21 cellular contexts compared by ENCODE assay signal in the genomic region with DNA sequence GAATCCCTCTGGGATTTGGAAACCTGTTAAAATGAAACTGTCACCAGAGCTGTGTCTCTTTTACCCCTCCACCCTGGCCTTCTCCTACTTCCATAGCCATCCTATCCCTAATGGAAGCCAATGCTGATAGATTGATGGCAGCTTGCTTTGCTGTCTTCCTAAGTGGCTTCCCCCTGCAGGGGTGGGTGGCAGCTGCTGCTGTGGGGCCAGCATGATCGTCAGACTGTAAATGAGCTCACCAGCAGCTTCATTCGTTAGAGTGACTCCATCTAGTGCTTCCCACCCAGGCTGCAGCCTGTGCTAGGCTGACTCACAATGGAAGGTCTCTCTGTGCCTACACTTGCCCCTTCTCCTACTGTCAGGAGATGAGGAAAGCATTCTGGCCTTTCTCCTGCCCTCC.
DNase-seq lines count a peak whose midpoint lies in the region; ATAC-seq, FAIRE-seq and TF ChIP-seq lines count a peak whose summit lies in the region.
"Had no signal": no experiment of that assay in that cellular context is flagged by ENCODE, and none has a peak within 500 bp of the region (broad histone marks: within the 10 kb centered on the region; RNA-seq: fewer than 3 reads in every experiment).

No MANE protein-coding gene starts in this region.

- no peak for TF ChIP-seq CTCF in bronchial epithelial cell (IDR thresholded peaks at IDR 0.05; ENCODE audit: insufficient read depth, low read length, severe bottlenecking)
- no peak for TF ChIP-seq CTCF in progenitor cell of endocrine pancreas (IDR thresholded peaks at IDR 0.05; ENCODE audit: unreplicated experiment)
- TF ChIP-seq CTCF in heart left ventricle (IDR thresholded peaks at IDR 0.05): no peak

- DNase-seq in NCI-H2171 treated with DMSO at 0.1 percent for 48 hours (lab: John Stamatoyannopoulos, UW) (peak; percentile 61), NCI-H2171 (lab: John Stamatoyannopoulos, UW) (no peak), NCI-H2227 treated with DMSO at 0.1 percent for 48 hours (lab: John Stamatoyannopoulos, UW) (peak; percentile 11), bronchial epithelial cell (ENCODE audit: low read depth) (peak; percentile 24), progenitor cell of endocrine pancreas (ENCODE audit: low spot score, unreplicated experiment) (no peak), heart left ventricle (no peak)
- no peak for DNase-seq in naive thymus-derived CD8-positive, alpha-beta T cell
- DNase-seq: activated CD4-positive, CD25-positive, alpha-beta regulatory T cell; activated CD8-positive, alpha-beta memory T cell treated with anti-CD3 and anti-CD28 coated beads for 24 hours; CD4-positive, CD25-positive, alpha-beta regulatory T cell; SIG-M5; T-helper 17 cell had no signal

- intact Hi-C loops in heart left ventricle (cut with DNase I): no loop called here

- H3K4me3 Mint-ChIP-seq in progenitor cell of endocrine pancreas (ENCODE audit: low read depth): no peak overlapping the region
- H3K4me3 Mint-ChIP-seq in naive thymus-derived CD8-positive, alpha-beta T cell: no peak overlapping the region
- H3K4me3 Mint-ChIP-seq: activated T-helper 1 cell treated with anti-CD3 and anti-CD28 coated beads, Interleukin-12 subunit alpha, Interleukin-12 subunit beta, Interleukin-2, Interleukin-4 antibody, amounts not matched to agents 30 ng/mL and 10 ng/mL and 1 ng/mL, durations not matched to agents 14 hours and 24 hours and 36 hours; CD4-positive, CD25-positive, alpha-beta regulatory T cell; neural crest cell; T-helper 17 cell had no signal

- no peaks in the 10 kb centered on the region for H3K9me3 Mint-ChIP-seq in progenitor cell of endocrine pancreas (ENCODE audit: low read depth)
- no peaks in the 10 kb centered on the region for H3K9me3 Mint-ChIP-seq in naive thymus-derived CD8-positive, alpha-beta T cell
- H3K9me3 Mint-ChIP-seq: activated T-helper 1 cell treated with anti-CD3 and anti-CD28 coated beads, Interleukin-12 subunit alpha, Interleukin-12 subunit beta, Interleukin-2, Interleukin-4 antibody, amounts not matched to agents 30 ng/mL and 10 ng/mL and 1 ng/mL, durations not matched to agents 14 hours and 24 hours and 36 hours; CD4-positive, CD25-positive, alpha-beta regulatory T cell; neural crest cell had no signal

- no peaks in the 10 kb centered on the region for H3K36me3 ChIP-seq in bronchial epithelial cell (ENCODE audit: control insufficient read depth, insufficient read depth, low read length)
- H3K36me3 ChIP-seq in heart left ventricle: no peaks in the 10 kb centered on the region
- H3K36me3 ChIP-seq: cardiac muscle cell, vagina had no signal

- peaks cover 8% of the 10 kb centered on the region for H3K4me1 Mint-ChIP-seq in progenitor cell of endocrine pancreas (ENCODE audit: low read depth)
- H3K4me1 Mint-ChIP-seq in naive thymus-derived CD8-positive, alpha-beta T cell: peaks cover 0 to 2% (median 0%) of the 10 kb centered on the region in 4 donors
- H3K4me1 Mint-ChIP-seq: CD4-positive, CD25-positive, alpha-beta regulatory T cell; T-helper 17 cell had no signal

- POLR2A ChIA-PET in naive thymus-derived CD8-positive, alpha-beta T cell (lab: Charles Lee): no interaction called here

- H3K27me3 Mint-ChIP-seq in progenitor cell of endocrine pancreas: peaks cover 19% of the 10 kb centered on the region
- peaks cover 7 to 46% (median 17%) of the 10 kb centered on the region in 5 donors for H3K27me3 Mint-ChIP-seq in naive thymus-derived CD8-positive, alpha-beta T cell

- H3K27me3 ChIP-seq in bronchial epithelial cell (ENCODE audit: control insufficient read depth, insufficient read depth, low read length): no peaks in the 10 kb centered on the region
- H3K27me3 ChIP-seq in heart left ventricle: peaks cover 0 to 13% (median 0%) of the 10 kb centered on the region in 9 donors
- H3K27me3 ChIP-seq: cardiac muscle cell, dorsolateral prefrontal cortex, vagina had no signal

- H3K9me3 ChIP-seq in heart left ventricle: no peaks in the 10 kb centered on the region
- H3K9me3 ChIP-seq: A549, vagina had no signal

- H3K4me3 ChIP-seq in bronchial epithelial cell (ENCODE audit: low read depth, low read length) (no peak overlapping the region), heart left ventricle (no peak overlapping the region)
- H3K4me3 ChIP-seq: A549, cardiac muscle cell, dorsolateral prefrontal cortex, vagina had no signal

- H3K27ac Mint-ChIP-seq in progenitor cell of endocrine pancreas: peak overlapping the region; percentile 75
- H3K27ac Mint-ChIP-seq in naive thymus-derived CD8-positive, alpha-beta T cell: no peak overlapping the region
- H3K27ac Mint-ChIP-seq: activated T-helper 1 cell treated with anti-CD3 and anti-CD28 coated beads, Interleukin-12 subunit alpha, Interleukin-12 subunit beta, Interleukin-2, Interleukin-4 antibody, amounts not matched to agents 30 ng/mL and 10 ng/mL and 1 ng/mL, durations not matched to agents 14 hours and 24 hours and 36 hours; CD4-positive, CD25-positive, alpha-beta regulatory T cell; T-helper 17 cell had no signal

- ATAC-seq in GM21447 (IDR thresholded peaks at IDR 0.05; ENCODE audit: unreplicated experiment) (no peak), heart left ventricle (no peak)
- ATAC-seq in naive thymus-derived CD8-positive, alpha-beta T cell: no peak
- ATAC-seq: A549, T-helper 17 cell had no signal

- H3K27ac ChIP-seq in heart left ventricle: peak overlapping the region in 1 of 12 donors; percentile 51
- H3K27ac ChIP-seq: A549, cardiac muscle cell, dorsolateral prefrontal cortex, vagina had no signal

- no peaks in the 10 kb centered on the region for H3K4me1 ChIP-seq in heart left ventricle
- H3K4me1 ChIP-seq: A549, vagina had no signal

- TF ChIP-seq POLR2A in heart left ventricle (IDR thresholded peaks at IDR 0.05): no peak

- 37 to 46% (median 40%) methylated on average over 2 of the region's 2 CpGs for WGBS in heart left ventricle, 4 donors

- FAIRE-seq in bronchial epithelial cell (lab: Jason Lieb, UNC): no peak
- FAIRE-seq: A549, GM19239, islet of Langerhans had no signal

- H3K36me3 Mint-ChIP-seq in progenitor cell of endocrine pancreas (ENCODE audit: insufficient read depth): no peaks in the 10 kb centered on the region
- H3K36me3 Mint-ChIP-seq in naive thymus-derived CD8-positive, alpha-beta T cell: no peaks in the 10 kb centered on the region
- H3K36me3 Mint-ChIP-seq: CD4-positive, CD25-positive, alpha-beta regulatory T cell had no signal

Comparison
In these comparisons a context has a peak if more than half of its experiments do, and no peak if none do; other contexts are left out.
1. DNase-seq: peak in NCI-H2171 treated with DMSO at 0.1 percent for 48 hours (single experiment), NCI-H2227 treated with DMSO at 0.1 percent for 48 hours (single experiment) and bronchial epithelial cell (single experiment); none in NCI-H2171 (single experiment), progenitor cell of endocrine pancreas (single experiment), heart left ventricle (0 of 5) and naive thymus-derived CD8-positive, alpha-beta T cell (0 of 10).